Comparison of ENCODE assay signal across 19 cellular contexts in genomic region chr5:80143491-80143890, GRCh38.
A peak's percentile ranks its signal among the peaks of the same experiment; 100 is the strongest.
DNase-seq lines count a peak whose midpoint lies in the region; ATAC-seq and TF ChIP-seq lines count a peak whose summit lies in the region.
"Had no signal": no experiment of that assay in that cellular context is flagged by ENCODE, and none has a peak within 500 bp of the region (broad histone marks: within the 10 kb centered on the region; RNA-seq: fewer than 3 reads in every experiment).

No MANE protein-coding gene starts in this region.

- H3K27ac ChIP-seq in sigmoid colon (peak overlapping the region in 3 of 4 donors; percentile 87 to 91 (median 88)), H9 (ENCODE audit: insufficient read length, low read depth, low read length) (no peak overlapping the region)

- no peak overlapping the region for H2BK120ac ChIP-seq in H9 (ENCODE audit: low read depth, low read length, poor library complexity, severe bottlenecking)

- H3K27me3 ChIP-seq in sigmoid colon (no peaks in the 10 kb centered on the region), H9 (ENCODE audit: insufficient read depth, low read length) (no peaks in the 10 kb centered on the region)
- H3K27me3 ChIP-seq: transverse colon had no signal

- no peaks in the 10 kb centered on the region for H4K20me1 ChIP-seq in H9 (ENCODE audit: control insufficient read depth, insufficient read depth, insufficient read length)

- H2AK5ac ChIP-seq in H9 (ENCODE audit: insufficient read length, low read length), result no peak overlapping the region

- no peak overlapping the region for H3K4ac ChIP-seq in H9 (ENCODE audit: low read depth, low read length)

- H3K9me3 ChIP-seq in sigmoid colon (no peaks in the 10 kb centered on the region), H9 (ENCODE audit: control insufficient read depth, low read depth, low read length) (no peaks in the 10 kb centered on the region)
- H3K9me3 ChIP-seq: transverse colon had no signal

- no peaks in the 10 kb centered on the region for H3K27me3 Mint-ChIP-seq in activated CD4-positive, alpha-beta T cell treated with anti-CD3 and anti-CD28 coated beads for 36 hours
- no peaks in the 10 kb centered on the region for H3K27me3 Mint-ChIP-seq in activated T-helper 17 cell treated with anti-CD3 and anti-CD28 coated beads, Interleukin-2, amount 50 U/mL, for 72 hours
- no peaks in the 10 kb centered on the region for H3K27me3 Mint-ChIP-seq in H9 (ENCODE audit: low read depth)

- POLR2A ChIA-PET in activated CD4-positive, alpha-beta T cell treated with anti-CD3 and anti-CD28 coated beads for 36 hours (lab: Charles Lee), result no interaction called here

- H3K79me2 ChIP-seq in H9 (ENCODE audit: insufficient read depth, low read length), result no peaks in the 10 kb centered on the region

- H3K23ac ChIP-seq in H9 (ENCODE audit: insufficient read length, low read depth, low read length), result no peak overlapping the region

- no peak overlapping the region for H4K8ac ChIP-seq in H9 (replicated peaks; ENCODE audit: insufficient read length, low read depth, low read length)

- H3K23me2 ChIP-seq in H9 (ENCODE audit: insufficient read length, low read depth, low read length, poor library complexity, severe bottlenecking), result no peaks in the 10 kb centered on the region

- peaks cover 0 to 38% (median 29%) of the 10 kb centered on the region in 4 donors for H3K4me1 ChIP-seq in sigmoid colon
- H3K4me1 ChIP-seq in H9 (ENCODE audit: insufficient read depth, low read length), result peaks cover 21% of the 10 kb centered on the region; the same call in 1 of the 2 replicates

- H3K27ac Mint-ChIP-seq in activated CD4-positive, alpha-beta T cell treated with anti-CD3 and anti-CD28 coated beads for 36 hours, result peak overlapping the region; percentile 26
- peak overlapping the region; percentile 93 for H3K27ac Mint-ChIP-seq in activated T-helper 17 cell treated with anti-CD3 and anti-CD28 coated beads, Interleukin-2, amount 50 U/mL, for 72 hours
- H3K27ac Mint-ChIP-seq in H9, result peak overlapping the region in 1 of 3 experiments; percentile 68; a peak in 2 of 7 replicates
- H3K27ac Mint-ChIP-seq: immature natural killer cell had no signal

- H3K36me3 ChIP-seq in sigmoid colon, result peaks cover 0 to 18% (median 2%) of the 10 kb centered on the region in 4 donors

- H3K18ac ChIP-seq in H9 (ENCODE audit: insufficient read length, low read depth, low read length), result no peak overlapping the region

- no peak for TF ChIP-seq EP300 in sigmoid colon (IDR thresholded peaks at IDR 0.05)

- no peaks in the 10 kb centered on the region for H3K9me3 Mint-ChIP-seq in activated CD4-positive, alpha-beta T cell treated with anti-CD3 and anti-CD28 coated beads for 36 hours (ENCODE audit: low read depth)
- no peaks in the 10 kb centered on the region for H3K9me3 Mint-ChIP-seq in activated T-helper 17 cell treated with anti-CD3 and anti-CD28 coated beads, Interleukin-2, amount 50 U/mL, for 72 hours
- no peaks in the 10 kb centered on the region for H3K9me3 Mint-ChIP-seq in H9
- H3K9me3 Mint-ChIP-seq: CD8-positive, alpha-beta memory T cell; immature natural killer cell had no signal

- H4K5ac ChIP-seq in H9 (ENCODE audit: insufficient read length, low read depth, low read length), result no peak overlapping the region

- no peaks in the 10 kb centered on the region for H3K79me1 ChIP-seq in H9 (ENCODE audit: insufficient read depth, low read depth, low read length, poor library complexity, severe bottlenecking)

- no peak overlapping the region for H3K4me2 ChIP-seq in H9 (ENCODE audit: insufficient read depth, insufficient read length, low read length)

- CTCF ChIA-PET in activated CD4-positive, alpha-beta T cell treated with anti-CD3 and anti-CD28 coated beads for 36 hours (lab: Charles Lee), result interaction anchor here (2.5 kb wide), 1 partner anchor 51 kb away, joined by 7 read pairs; no protein-coding TSS in a partner anchor

- no peak overlapping the region for H3K4me3 ChIP-seq in sigmoid colon
- H3K4me3 ChIP-seq: transverse colon had no signal

- H3K36me3 Mint-ChIP-seq in activated CD4-positive, alpha-beta T cell treated with anti-CD3 and anti-CD28 coated beads for 36 hours (ENCODE audit: low read depth), result peaks cover 52% of the 10 kb centered on the region
- peaks cover 93% of the 10 kb centered on the region for H3K36me3 Mint-ChIP-seq in activated T-helper 17 cell treated with anti-CD3 and anti-CD28 coated beads, Interleukin-2, amount 50 U/mL, for 72 hours (ENCODE audit: low read depth)
- H3K36me3 Mint-ChIP-seq in H9 (ENCODE audit: insufficient read depth in 1 of 3, low read depth in 3 of 3), result peaks cover 13 to 41% (median 24%) of the 10 kb centered on the region in 3 experiments

- no peak for DNase-seq in activated CD4-positive, alpha-beta T cell treated with anti-CD3 and anti-CD28 coated beads for 36 hours
- no peak for DNase-seq in activated CD4-positive, alpha-beta T cell treated with anti-CD3 and anti-CD28 coated beads, Interleukin-2, amount 50 U/mL, for 1 hour
- DNase-seq in sigmoid colon (no peak), H9 (no peak), HCEC 1CT (no peak)
- DNase-seq: activated CD4-positive, alpha-beta T cell treated with anti-CD3 and anti-CD28 coated beads for 48 hours; anterior cingulate cortex; CD8-positive, alpha-beta memory T cell; EL; glutamatergic neuron; immature natural killer cell; KG1; SHP77; stimulated activated CD4-positive, alpha-beta T cell treated with anti-CD3 and anti-CD28 coated beads, Interleukin-2, amount 100 ng/mL, for 48 hours; transverse colon had no signal

- no peak overlapping the region; the same call in 1 of the 2 replicates for H2BK15ac ChIP-seq in H9 (ENCODE audit: low read depth, low read length)

- no peak overlapping the region for H3K9ac ChIP-seq in H9 (ENCODE audit: extremely low read depth, insufficient read length, low read length)

- no peak overlapping the region for H4K91ac ChIP-seq in H9 (ENCODE audit: insufficient read length, low read depth, low read length)

- no peak overlapping the region for H2AFZ ChIP-seq in H9 (ENCODE audit: low read length)

- H3K4me1 Mint-ChIP-seq in activated CD4-positive, alpha-beta T cell treated with anti-CD3 and anti-CD28 coated beads for 36 hours, result peaks cover 69% of the 10 kb centered on the region
- peaks cover 45% of the 10 kb centered on the region for H3K4me1 Mint-ChIP-seq in activated T-helper 17 cell treated with anti-CD3 and anti-CD28 coated beads, Interleukin-2, amount 50 U/mL, for 72 hours
- H3K4me1 Mint-ChIP-seq in H9, result peaks cover 59 to 63% of the 10 kb centered on the region in 2 experiments
- H3K4me1 Mint-ChIP-seq: immature natural killer cell had no signal

- no peak overlapping the region for H3K56ac ChIP-seq in H9 (ENCODE audit: insufficient read length, low read depth, low read length)

- no peak overlapping the region for H2BK20ac ChIP-seq in H9 (ENCODE audit: low read depth, low read length, poor library complexity, severe bottlenecking)

- TF ChIP-seq POLR2A in sigmoid colon (IDR thresholded peaks at IDR 0.05), result no peak

- H3T11ph ChIP-seq in H9 (ENCODE audit: low read length), result no peak overlapping the region

- no peak overlapping the region for H3K14ac ChIP-seq in H9 (ENCODE audit: insufficient read depth, low read length)

- ATAC-seq in activated CD4-positive, alpha-beta T cell treated with anti-CD3 and anti-CD28 coated beads for 36 hours, result no peak
- ATAC-seq in GM18511 (IDR thresholded peaks at IDR 0.05; ENCODE audit: unreplicated experiment) (peak; percentile 64), HG03378 (IDR thresholded peaks at IDR 0.05; ENCODE audit: unreplicated experiment) (no peak)
- no peak for ATAC-seq in activated T-helper 17 cell treated with anti-CD3 and anti-CD28 coated beads, Interleukin-2, amount 50 U/mL, for 72 hours (replicated peaks)
- ATAC-seq: sciatic nerve had no signal

- WGBS in sigmoid colon, 2 donors, result 76 to 94% methylated on average over 13 of the region's 13 CpGs
- WGBS in H9 (ENCODE audit: extremely low coverage, insufficient read length, low lambda C conversion rate), result no CpG with 5 or more reads among the region's 13 CpGs

- no peak overlapping the region for H3K4me3 Mint-ChIP-seq in activated CD4-positive, alpha-beta T cell treated with anti-CD3 and anti-CD28 coated beads for 36 hours
- H3K4me3 Mint-ChIP-seq in activated T-helper 17 cell treated with anti-CD3 and anti-CD28 coated beads, Interleukin-2, amount 50 U/mL, for 72 hours, result peak overlapping the region; percentile 81
- H3K4me3 Mint-ChIP-seq in H9, result no peak overlapping the region
- H3K4me3 Mint-ChIP-seq: CD8-positive, alpha-beta memory T cell; immature natural killer cell had no signal

- TF ChIP-seq CTCF in sigmoid colon (IDR thresholded peaks at IDR 0.05) (no peak), H9 (conservative IDR thresholded peaks at IDR 0.05) (no peak)

- intact Hi-C loops in activated CD4-positive, alpha-beta T cell treated with anti-CD3 and anti-CD28 coated beads for 36 hours (cut with DNase I, micrococcal nuclease), result loop anchor here in 1 of 2 experiments (5.0 kb wide), 1 partner anchor 49 kb away; no protein-coding TSS in a partner anchor
- intact Hi-C loops in sigmoid colon (cut with DNase I), result loop anchor here (5.0 kb wide), 2 partner anchors 51 to 264 kb away; partner anchors contain the start of gene ZFYVE16

- no peak overlapping the region for H2BK12ac ChIP-seq in H9 (ENCODE audit: insufficient read length, low read depth, low read length)

- H2BK5ac ChIP-seq in H9 (ENCODE audit: insufficient read length, low read length), result no peak overlapping the region
